1 cellular context compared by ENCODE assay signal in the genomic region with DNA sequence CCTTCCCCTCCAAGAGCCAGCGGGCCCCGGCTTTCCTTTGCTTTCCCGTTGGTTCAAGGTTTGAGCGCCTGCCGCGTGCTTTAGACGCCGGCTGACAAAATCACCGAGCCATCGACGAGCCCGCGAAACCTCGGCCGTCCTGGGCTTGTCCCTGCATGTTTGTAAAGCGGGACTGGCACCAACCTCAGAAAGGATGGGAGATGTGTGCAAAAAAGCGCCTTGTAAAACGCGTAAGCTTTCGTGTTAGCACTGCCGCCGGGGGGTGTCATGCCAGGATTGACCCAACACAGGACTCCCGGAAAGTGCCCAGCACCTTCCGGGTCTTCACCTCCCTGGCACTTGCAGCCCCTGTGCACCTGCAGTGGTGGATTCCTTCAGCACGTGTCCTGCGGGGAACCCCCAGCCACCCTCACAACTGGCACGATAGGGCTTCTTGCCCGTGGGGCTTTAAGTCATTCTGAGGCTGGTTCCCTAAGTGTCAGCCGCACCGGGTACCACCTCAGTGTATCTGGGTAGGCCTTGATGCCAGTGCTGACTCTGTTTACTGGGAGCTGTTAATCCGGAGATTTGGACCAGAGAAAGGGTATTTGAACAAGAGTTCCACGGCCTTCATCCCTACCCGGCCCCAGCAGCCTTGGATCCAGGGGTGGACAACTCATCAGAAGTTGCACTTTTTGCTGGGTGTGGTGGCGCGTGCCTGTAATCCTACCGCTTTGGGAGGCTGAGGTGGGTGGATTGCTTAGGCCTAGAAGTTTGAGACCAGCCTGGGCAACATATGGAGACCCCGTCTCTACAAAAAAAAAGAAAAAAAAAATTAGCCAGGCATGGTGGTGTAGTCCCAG.
TF ChIP-seq lines count a peak whose summit lies in the region.

No MANE protein-coding gene starts in this region.

TF ChIP-seq in HepG2, 621 proteins besides CTCF, POLR2A, EP300 and RAD21 (continued from another document and continues in another):
- 0 out of 2 replicates have a peak, but pooled peaks have one; percentile 54 for TF ChIP-seq ZNF318 (CRISPR knock-in tag; IDR thresholded peaks at IDR 0.05)
- TF ChIP-seq ZNF609 (CRISPR knock-in tag; IDR thresholded peaks at IDR 0.05; ENCODE audit: borderline replicate concordance): peak; percentile 26; the same call in 1 of the 2 replicates
- peak; percentile 90; the same call in 1 of the 2 replicates for TF ChIP-seq TP53 (CRISPR knock-in tag; conservative IDR thresholded peaks at IDR 0.05)
- 0 out of 2 replicates have a peak, but pooled peaks have one; percentile 30 for TF ChIP-seq AKNA (CRISPR knock-in tag; IDR thresholded peaks at IDR 0.05; ENCODE audit: borderline replicate concordance)
- peak; percentile 49; the same call in 1 of the 2 replicates for TF ChIP-seq RXRA (CRISPR knock-in tag; IDR thresholded peaks at IDR 0.05)
- TF ChIP-seq, protein P1, sequence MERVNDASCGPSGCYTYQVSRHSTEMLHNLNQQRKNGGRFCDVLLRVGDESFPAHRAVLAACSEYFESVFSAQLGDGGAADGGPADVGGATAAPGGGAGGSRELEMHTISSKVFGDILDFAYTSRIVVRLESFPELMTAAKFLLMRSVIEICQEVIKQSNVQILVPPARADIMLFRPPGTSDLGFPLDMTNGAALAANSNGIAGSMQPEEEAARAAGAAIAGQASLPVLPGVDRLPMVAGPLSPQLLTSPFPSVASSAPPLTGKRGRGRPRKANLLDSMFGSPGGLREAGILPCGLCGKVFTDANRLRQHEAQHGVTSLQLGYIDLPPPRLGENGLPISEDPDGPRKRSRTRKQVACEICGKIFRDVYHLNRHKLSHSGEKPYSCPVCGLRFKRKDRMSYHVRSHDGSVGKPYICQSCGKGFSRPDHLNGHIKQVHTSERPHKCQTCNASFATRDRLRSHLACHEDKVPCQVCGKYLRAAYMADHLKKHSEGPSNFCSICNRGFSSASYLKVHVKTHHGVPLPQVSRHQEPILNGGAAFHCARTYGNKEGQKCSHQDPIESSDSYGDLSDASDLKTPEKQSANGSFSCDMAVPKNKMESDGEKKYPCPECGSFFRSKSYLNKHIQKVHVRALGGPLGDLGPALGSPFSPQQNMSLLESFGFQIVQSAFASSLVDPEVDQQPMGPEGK (CRISPR knock-in tag; IDR thresholded peaks at IDR 0.05): peak; percentile 23; the same call in 1 of the 2 replicates
- peak; percentile 13; the same call in 1 of the 2 replicates for TF ChIP-seq BRD4 (CRISPR knock-in tag; IDR thresholded peaks at IDR 0.05)
- peak; percentile 58; the same call in 1 of the 2 replicates for TF ChIP-seq CAMTA2 (CRISPR knock-in tag; IDR thresholded peaks at IDR 0.05; ENCODE audit: borderline replicate concordance)
- peak; percentile 70; the same call in 1 of the 2 replicates for TF ChIP-seq ZNF138 (CRISPR knock-in tag; IDR thresholded peaks at IDR 0.05; ENCODE audit: low read depth)
- TF ChIP-seq ARNTL (CRISPR knock-in tag; IDR thresholded peaks at IDR 0.05): peak; percentile 7; the same call in 1 of the 2 replicates
- no peak for TF ChIP-seq FOXM1 (CRISPR knock-in tag; IDR thresholded peaks at IDR 0.05)
- 0 out of 2 replicates have a peak, but pooled peaks have one; percentile 1 for TF ChIP-seq REXO4 (CRISPR knock-in tag; IDR thresholded peaks at IDR 0.05; ENCODE audit: borderline replicate concordance)
- 0 out of 2 replicates have a peak, but pooled peaks have one; percentile 16 for TF ChIP-seq ZNF704 (CRISPR knock-in tag; IDR thresholded peaks at IDR 0.05; ENCODE audit: borderline replicate concordance)
- TF ChIP-seq, protein P2, sequence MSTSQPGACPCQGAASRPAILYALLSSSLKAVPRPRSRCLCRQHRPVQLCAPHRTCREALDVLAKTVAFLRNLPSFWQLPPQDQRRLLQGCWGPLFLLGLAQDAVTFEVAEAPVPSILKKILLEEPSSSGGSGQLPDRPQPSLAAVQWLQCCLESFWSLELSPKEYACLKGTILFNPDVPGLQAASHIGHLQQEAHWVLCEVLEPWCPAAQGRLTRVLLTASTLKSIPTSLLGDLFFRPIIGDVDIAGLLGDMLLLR (CRISPR knock-in tag; IDR thresholded peaks at IDR 0.05): no peak; the same call in 1 of the 2 replicates
- TF ChIP-seq, protein P3, sequence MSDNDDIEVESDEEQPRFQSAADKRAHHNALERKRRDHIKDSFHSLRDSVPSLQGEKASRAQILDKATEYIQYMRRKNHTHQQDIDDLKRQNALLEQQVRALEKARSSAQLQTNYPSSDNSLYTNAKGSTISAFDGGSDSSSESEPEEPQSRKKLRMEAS (IDR thresholded peaks at IDR 0.05): peak; percentile 46
- peak; percentile 55 for TF ChIP-seq NRL (CRISPR knock-in tag; IDR thresholded peaks at IDR 0.05; ENCODE audit: borderline replicate concordance)
- TF ChIP-seq HCFC1 (IDR thresholded peaks at IDR 0.05; ENCODE audit: low read depth, low read length): no peak
- TF ChIP-seq ZNF430 (CRISPR knock-in tag; IDR thresholded peaks at IDR 0.05): no peak; the same call in 1 of the 2 replicates
- peak; percentile 63; the same call in 1 of the 2 replicates for TF ChIP-seq ZNF879 (CRISPR knock-in tag; IDR thresholded peaks at IDR 0.05)
- TF ChIP-seq ZNF589 (CRISPR knock-in tag; conservative IDR thresholded peaks at IDR 0.05): no peak
- TF ChIP-seq MNT (IDR thresholded peaks at IDR 0.05): no peak
